17 cellular contexts compared by ENCODE assay signal in the genomic region with DNA sequence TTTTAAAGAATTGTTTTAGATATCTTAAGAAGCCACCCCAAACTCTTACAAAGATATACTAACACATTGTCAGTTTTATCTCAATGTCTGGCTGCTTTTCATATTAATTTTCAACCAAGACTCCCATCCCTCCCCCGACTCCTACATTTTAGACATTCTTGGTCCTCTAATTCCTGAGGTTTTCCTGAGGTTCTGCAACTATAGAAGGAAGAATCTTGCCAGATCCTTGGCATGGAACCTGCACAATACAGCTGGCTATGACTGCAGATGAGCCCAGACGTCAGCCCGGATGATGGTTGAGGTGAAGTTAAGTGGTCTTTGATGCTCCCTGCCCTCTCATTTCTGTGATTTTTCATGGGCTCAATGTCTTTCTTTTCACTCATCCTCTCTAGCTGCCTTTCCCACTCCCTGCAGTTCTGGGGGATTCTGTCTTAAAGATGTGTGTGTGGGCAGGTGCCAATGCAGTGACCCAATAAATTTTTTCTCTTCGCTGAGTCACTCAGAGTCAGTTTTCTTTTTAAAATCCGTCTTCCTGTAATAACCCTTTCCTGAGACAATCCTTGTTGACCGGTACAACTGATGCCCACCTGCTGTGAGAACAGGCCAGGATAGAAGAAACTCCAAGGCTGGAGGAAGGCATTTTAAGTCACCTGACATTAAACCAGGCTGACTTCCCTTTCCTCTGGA.
DNase-seq lines count a peak whose midpoint lies in the region; ATAC-seq and TF ChIP-seq lines count a peak whose summit lies in the region.
"Had no signal": no experiment of that assay in that cellular context is flagged by ENCODE, and none has a peak within 500 bp of the region (broad histone marks: within the 10 kb centered on the region; RNA-seq: fewer than 3 reads in every experiment).

No MANE protein-coding gene starts in this region.

- in situ Hi-C loops in GM23248 (cut with MboI): no loop called here

- H3F3A ChIP-seq in GM23248 (ENCODE audit: insufficient read depth): peaks cover 5% of the 10 kb centered on the region; the same call in 1 of the 2 replicates

- no peak for TF ChIP-seq POLR2A in uterus (IDR thresholded peaks at IDR 0.05)

- no peaks in the 10 kb centered on the region for H3K9me2 ChIP-seq in GM23248 (ENCODE audit: insufficient read depth)

- H3K4me3 ChIP-seq in GM23248 (no peak overlapping the region), adipocyte (ENCODE audit: low read length) (no peak overlapping the region), uterus (no peak overlapping the region)

- TF ChIP-seq CTCF in uterus (IDR thresholded peaks at IDR 0.05): no peak

- no peaks in the 10 kb centered on the region for H4K20me1 ChIP-seq in GM23248 (ENCODE audit: insufficient read depth)

- H3K9ac ChIP-seq in GM23248: no peak overlapping the region
- H3K9ac ChIP-seq in adipocyte (ENCODE audit: low read length): no peak overlapping the region

- no peaks in the 10 kb centered on the region for H3K9me3 ChIP-seq in GM23248 (ENCODE audit: low read depth)
- no peaks in the 10 kb centered on the region for H3K9me3 ChIP-seq in adipocyte (ENCODE audit: control insufficient read depth, low read length)
- peaks cover 0 to 4% of the 10 kb centered on the region in 2 donors for H3K9me3 ChIP-seq in uterus
- H3K9me3 ChIP-seq: neutrophil had no signal

- intact Hi-C loops in uterus (cut with DNase I; ENCODE audit: low total_unique reads): no loop called here

- H3K36me3 ChIP-seq in GM23248 (ENCODE audit: low read depth) (no peaks in the 10 kb centered on the region), adipocyte (ENCODE audit: control insufficient read depth, insufficient read depth, low read length, severe bottlenecking) (no peaks in the 10 kb centered on the region), uterus (no peaks in the 10 kb centered on the region)
- H3K36me3 ChIP-seq: neutrophil had no signal

- peak overlapping the region; percentile 26 for H3K4me2 ChIP-seq in GM23248 (ENCODE audit: unreplicated experiment)

- no peak overlapping the region for H2AFZ ChIP-seq in GM23248

- WGBS in GM23248 (ENCODE audit: low coverage in 1 of 2, low lambda C conversion rate in 2 of 2, missing lambda C conversion rate in 2 of 2), 2 experiments: 69 to 72% methylated on average over 6 of the region's 6 CpGs

- H3K4me1 ChIP-seq in GM23248 (ENCODE audit: insufficient read depth) (peaks cover 14% of the 10 kb centered on the region), adipocyte (ENCODE audit: control insufficient read depth, insufficient read depth, low read length) (no peaks in the 10 kb centered on the region), uterus (no peaks in the 10 kb centered on the region)

- H3K79me2 ChIP-seq in GM23248 (ENCODE audit: insufficient read depth): no peaks in the 10 kb centered on the region

- no peak overlapping the region for H3K27ac ChIP-seq in GM23248
- H3K27ac ChIP-seq in uterus: peak overlapping the region; percentile 14 to 33
- H3K27ac ChIP-seq: neutrophil had no signal

- ATAC-seq in HG03442 (IDR thresholded peaks at IDR 0.05; ENCODE audit: unreplicated experiment) (no peak), HG02885 (IDR thresholded peaks at IDR 0.05; ENCODE audit: poor library complexity, unreplicated experiment) (no peak)
- ATAC-seq: activated naive CD8-positive, alpha-beta T cell treated with anti-CD3 and anti-CD28 coated beads, Interleukin-2, amount 50 U/mL, for 24 hours; left cardiac atrium; sciatic nerve had no signal

- H3K27me3 ChIP-seq in GM23248 (replicated peaks; ENCODE audit: insufficient read depth): no peaks in the 10 kb centered on the region
- no peaks in the 10 kb centered on the region for H3K27me3 ChIP-seq in adipocyte (replicated peaks; ENCODE audit: control insufficient read depth, insufficient read depth, low read length)
- H3K27me3 ChIP-seq in uterus: no peaks in the 10 kb centered on the region
- H3K27me3 ChIP-seq: neutrophil had no signal

- DNase-seq in GM23248 (peak; percentile 40), adipocyte (ENCODE audit: low read depth) (peak; percentile 50), hepatic stellate cell (ENCODE audit: low spot score) (peak; percentile 17), uterus (no peak), DMS153 treated with DMSO at 0.1 percent for 48 hours (lab: John Stamatoyannopoulos, UW; ENCODE audit: unreplicated experiment) (no peak)
- DNase-seq: activated CD4-positive, CD25-positive, alpha-beta regulatory T cell; activated naive CD8-positive, alpha-beta T cell treated with anti-CD3 and anti-CD28 coated beads, Interleukin-2, amount 50 U/mL, for 24 hours; C1 segment of cervical spinal cord; cerebellar nuclear complex; left cardiac atrium; NCI-H1694; SHP77; T-helper 2 cell had no signal

Comparison
In these comparisons a context has a peak if more than half of its experiments do, and no peak if none do; other contexts are left out.
1. DNase-seq: peak in GM23248 (single experiment), adipocyte (single experiment) and hepatic stellate cell (single experiment); none in uterus (0 of 2) and DMS153 treated with DMSO at 0.1 percent for 48 hours (single experiment).